In the genomic region with DNA sequence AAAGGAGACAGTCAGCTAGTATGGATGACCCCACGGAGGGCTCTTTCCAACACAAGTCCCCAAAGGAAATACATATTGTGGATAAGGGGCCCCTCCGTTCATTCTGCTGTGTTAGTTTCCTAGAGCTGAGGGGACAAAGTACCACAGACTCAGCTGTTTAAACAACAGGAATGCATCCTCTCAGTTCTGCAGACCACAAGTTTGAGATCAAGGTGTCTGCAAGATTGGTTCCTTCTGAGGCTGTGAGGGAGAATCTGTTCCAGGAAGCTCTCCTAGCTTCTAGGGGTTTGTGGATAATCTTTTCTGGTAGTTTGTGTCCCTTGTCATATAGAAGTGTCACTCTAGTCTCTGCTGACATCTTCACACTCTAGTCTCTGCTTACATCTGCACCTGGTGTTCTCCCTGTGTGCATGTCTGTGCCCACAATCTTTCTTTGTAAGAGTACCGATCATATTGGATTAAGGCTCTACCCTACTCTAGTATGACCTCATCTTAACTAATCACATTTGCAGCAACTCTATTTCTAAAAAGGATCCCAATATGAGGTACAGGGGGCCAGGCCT, we compare ENCODE assay signal across 27 cellular contexts.
"Had no signal": no experiment of that assay in that cellular context is flagged by ENCODE, and none has a peak within 500 bp of the region (broad histone marks: within the 10 kb centered on the region; RNA-seq: fewer than 3 reads in every experiment).

No MANE protein-coding gene starts in this region.

- H3K27me3 ChIP-seq: pancreas, sigmoid colon had no signal

- H3K36me3 Mint-ChIP-seq: immature natural killer cell; naive B cell; stimulated activated memory B cell treated with anti-CD40 and anti-IgM and Interleukin-4, amounts not matched to agents 10 μg/mL and 1 μg/mL and 100 μg/mL, for 72 hours had no signal

- H3K27ac Mint-ChIP-seq: activated naive CD4-positive, alpha-beta T cell treated with anti-CD3 and anti-CD28 coated beads for 36 hours; activated T-helper 1 cell treated with anti-CD3 and anti-CD28 coated beads, Interleukin-12 subunit alpha, Interleukin-12 subunit beta, Interleukin-2, Interleukin-4 antibody, amounts not matched to agents 30 ng/mL and 10 ng/mL and 1 ng/mL, durations not matched to agents 14 hours and 24 hours and 36 hours; mesothelial cell of epicardium; naive B cell; stimulated activated memory B cell treated with anti-CD40 and anti-IgM and Interleukin-4, amounts not matched to agents 10 μg/mL and 1 μg/mL and 100 μg/mL, for 72 hours had no signal

- ATAC-seq: esophagus mucosa; pancreas; stimulated activated memory B cell treated with anti-CD40 and anti-IgM and Interleukin-4, amounts not matched to agents 10 μg/mL and 1 μg/mL and 100 μg/mL, for 72 hours had no signal

- H3K27me3 Mint-ChIP-seq: stimulated activated memory B cell treated with anti-CD40 and anti-IgM and Interleukin-4, amounts not matched to agents 10 μg/mL and 1 μg/mL and 100 μg/mL, for 72 hours had no signal

- H3K27ac ChIP-seq: pancreas, prostate gland, VCaP had no signal

- H3K4me3 Mint-ChIP-seq: activated naive CD4-positive, alpha-beta T cell treated with anti-CD3 and anti-CD28 coated beads for 36 hours; activated T-helper 1 cell treated with anti-CD3 and anti-CD28 coated beads, Interleukin-12 subunit alpha, Interleukin-12 subunit beta, Interleukin-2, Interleukin-4 antibody, amounts not matched to agents 30 ng/mL and 10 ng/mL and 1 ng/mL, durations not matched to agents 14 hours and 24 hours and 36 hours; immature natural killer cell; mesothelial cell of epicardium; naive B cell; stimulated activated memory B cell treated with anti-CD40 and anti-IgM and Interleukin-4, amounts not matched to agents 10 μg/mL and 1 μg/mL and 100 μg/mL, for 72 hours had no signal

- H3K9me3 ChIP-seq: pancreas, prostate gland, sigmoid colon had no signal

- H3K36me3 ChIP-seq: pancreas, prostate gland, sigmoid colon had no signal

- H3K4me3 ChIP-seq: pancreas, prostate gland, sigmoid colon, smooth muscle cell had no signal

- DNase-seq: activated CD4-positive, alpha-beta T cell treated with anti-CD3 and anti-CD28 coated beads, Interleukin-2, amount 50 U/mL, for 1 hour; activated effector memory CD4-positive, alpha-beta T cell treated with anti-CD3 and anti-CD28 coated beads, Interleukin-2, amount 50 U/mL, for 16 hours; activated naive CD4-positive, alpha-beta T cell treated with anti-CD3 and anti-CD28 coated beads for 36 hours; activated T-cell treated with anti-CD3 and anti-CD28 coated beads, Interleukin-2, amount 50 U/mL, for 1 hour; amygdala; caudate nucleus; foreskin fibroblast; head of caudate nucleus; hypothalamus; immature natural killer cell; kidney; naive B cell; nucleus accumbens; pancreas; retina; sigmoid colon; stimulated activated CD4-positive, alpha-beta T cell treated with anti-CD3 and anti-CD28 coated beads, Interleukin-1b, Interleukin-23, amount 100 ng/mL, for 48 hours; stimulated activated CD4-positive, alpha-beta T cell treated with anti-CD3 and anti-CD28 coated beads, Interleukin-4, amount 100 ng/mL, for 4 hours; stimulated activated CD8-positive, alpha-beta memory T cell treated with anti-CD3 and anti-CD28 coated beads, Interleukin-4, amount 100 ng/mL, for 48 hours; trophoblast cell had no signal

- H3K4me1 ChIP-seq: pancreas, prostate gland had no signal

- H3K4me1 Mint-ChIP-seq: naive B cell; stimulated activated memory B cell treated with anti-CD40 and anti-IgM and Interleukin-4, amounts not matched to agents 10 μg/mL and 1 μg/mL and 100 μg/mL, for 72 hours had no signal
